In the genomic region with DNA sequence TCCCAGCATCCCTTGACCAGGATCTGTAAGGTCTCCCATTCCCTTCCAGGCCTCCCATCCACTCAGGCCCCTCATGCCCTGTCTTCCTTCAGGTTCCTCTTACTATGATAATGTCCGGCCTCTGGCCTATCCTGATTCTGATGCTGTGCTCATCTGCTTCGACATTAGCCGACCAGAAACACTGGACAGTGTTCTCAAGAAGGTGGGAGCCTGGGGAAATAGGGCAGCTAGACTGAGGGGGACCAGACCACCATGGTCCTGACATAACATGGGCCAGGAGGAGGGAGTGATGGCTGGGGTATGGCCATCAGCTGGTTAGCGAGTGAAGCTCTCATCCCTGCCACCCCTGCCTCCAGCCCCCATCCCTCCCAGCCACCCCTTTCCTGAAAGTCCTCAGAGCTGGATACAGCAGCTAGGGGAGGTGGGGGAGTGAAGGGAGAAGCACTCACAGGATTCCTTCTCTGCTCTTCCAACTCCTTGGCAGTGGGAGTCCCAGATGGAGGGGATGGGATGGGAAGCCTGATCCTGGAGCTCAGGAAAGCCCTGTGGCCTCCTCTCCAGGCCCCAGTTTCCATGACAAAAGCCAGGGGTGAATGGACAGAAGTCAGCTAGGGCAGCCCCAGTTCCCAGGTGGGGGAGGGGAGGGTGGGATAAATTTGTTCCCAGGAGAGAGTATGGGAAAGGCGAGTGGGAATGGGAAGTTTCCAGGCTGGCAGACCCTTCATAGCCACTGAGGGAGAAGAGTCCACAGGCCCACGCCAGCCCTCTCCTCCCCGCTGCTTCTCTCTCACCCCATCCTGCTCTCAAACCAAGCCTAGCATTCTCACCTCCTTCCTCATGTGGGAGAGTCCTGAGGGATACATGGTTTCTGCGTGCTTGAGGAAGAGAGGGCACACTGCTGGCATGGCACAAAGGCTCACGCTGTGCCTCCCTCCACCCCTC, we compare ENCODE assay signal across 25 cellular contexts. TPM values are rescaled to one million over a fixed set of nuclear protein-coding genes. Genes with fewer than 3 reads are reported as not detected.
A peak's percentile ranks its signal among the peaks of the same experiment; 100 is the strongest.
DNase-seq lines count a peak whose midpoint lies in the region; ATAC-seq and TF ChIP-seq lines count a peak whose summit lies in the region.
"Had no signal": no experiment of that assay in that cellular context is flagged by ENCODE, and none has a peak within 500 bp of the region (broad histone marks: within the 10 kb centered on the region; RNA-seq: fewer than 3 reads in every experiment).

No MANE protein-coding gene starts in this region.

- H3F3A ChIP-seq in GM23338 (replicated peaks; ENCODE audit: low read depth) = 0 out of 2 replicates have a peak, but pooled peaks cover 10% of the 10 kb centered on the region

- H3K36me3 ChIP-seq in GM23338 (ENCODE audit: insufficient read depth) = no peaks in the 10 kb centered on the region
- H3K36me3 ChIP-seq: left lung, neutrophil, thyroid gland had no signal

- H3K27me3 ChIP-seq in GM23338 (ENCODE audit: insufficient read depth) = no peaks in the 10 kb centered on the region
- H3K27me3 ChIP-seq: left lung, thyroid gland had no signal

- POLR2A ChIA-PET in activated CD4-positive, alpha-beta memory T cell treated with anti-CD3 and anti-CD28 coated beads for 36 hours (lab: Charles Lee) = interaction anchor here (0.9 kb wide), 1 partner anchor 10 kb away, joined by 3 read pairs; no protein-coding TSS in a partner anchor

- peak overlapping the region; percentile 39 for H3K4me3 ChIP-seq in GM23338
- H3K4me3 ChIP-seq in coronary artery = no peak overlapping the region
- H3K4me3 ChIP-seq: GM23248, left lung, thyroid gland had no signal

- no peak overlapping the region for H3K27ac ChIP-seq in GM23338 (ENCODE audit: low read depth)
- H3K27ac ChIP-seq in coronary artery = no peak overlapping the region
- H3K27ac ChIP-seq: GM23248, left lung, neutrophil, thyroid gland had no signal

- no peaks in the 10 kb centered on the region for H4K20me1 ChIP-seq in GM23338 (replicated peaks; ENCODE audit: insufficient read depth)

- intact Hi-C loops in activated CD4-positive, alpha-beta memory T cell treated with anti-CD3 and anti-CD28 coated beads for 36 hours (cut with micrococcal nuclease) = loop anchor here (10.0 kb wide), 1 partner anchor 97 kb away; a partner anchor contains a TSS

- H3K4me2 ChIP-seq in GM23338 = peak overlapping the region; percentile 93

- H3K27ac Mint-ChIP-seq in GM23338 = peak overlapping the region; percentile 47
- H3K27ac Mint-ChIP-seq in brain = peak overlapping the region in 2 of 5 experiments; percentile 74 to 90
- H3K27ac Mint-ChIP-seq in nephron progenitor cell = no peak overlapping the region
- H3K27ac Mint-ChIP-seq in activated CD4-positive, alpha-beta memory T cell treated with anti-CD3 and anti-CD28 coated beads for 36 hours = no peak overlapping the region

- CTCF ChIA-PET in activated CD4-positive, alpha-beta memory T cell treated with anti-CD3 and anti-CD28 coated beads for 36 hours (lab: Charles Lee) = no interaction called here

- no peak for TF ChIP-seq CTCF in GM23338 (conservative IDR thresholded peaks at IDR 0.05; ENCODE audit: low read depth in 2 of 2)
- TF ChIP-seq CTCF in brain (conservative IDR thresholded peaks at IDR 0.05) = no peak
- no peak for TF ChIP-seq CTCF in nephron progenitor cell (IDR thresholded peaks at IDR 0.05)
- TF ChIP-seq CTCF in coronary artery (IDR thresholded peaks at IDR 0.05) = no peak

- H3K79me2 ChIP-seq in GM23338 (replicated peaks; ENCODE audit: insufficient read depth) = peaks cover 14% of the 10 kb centered on the region; the same call in 1 of the 2 replicates

- H3K4me3 Mint-ChIP-seq in GM23338 (peak overlapping the region; percentile 46), brain (peak overlapping the region in 4 of 5 experiments; percentile 60 to 97 (median 90)), nephron progenitor cell (peak overlapping the region; percentile 65)
- H3K4me3 Mint-ChIP-seq in activated CD4-positive, alpha-beta memory T cell treated with anti-CD3 and anti-CD28 coated beads for 36 hours = no peak overlapping the region
- H3K4me3 Mint-ChIP-seq: CD14-positive monocyte had no signal

- DNase-seq in GM23338 (ENCODE audit: low spot score) (peak; percentile 74), nephron progenitor cell (no peak), coronary artery (ENCODE audit: low spot score) (no peak), EL (no peak)
- no peak for DNase-seq in activated CD4-positive, alpha-beta memory T cell treated with anti-CD3 and anti-CD28 coated beads for 36 hours
- DNase-seq: activated CD4-positive, alpha-beta T cell treated with anti-CD3 and anti-CD28 coated beads for 1 hour; activated CD8-positive, alpha-beta memory T cell treated with anti-CD3 and anti-CD28 coated beads for 24 hours; activated naive CD4-positive, alpha-beta T cell treated with anti-CD3 and anti-CD28 coated beads, Interleukin-2, amount 50 U/mL, for 16 hours; activated T-cell treated with anti-CD3 and anti-CD28 coated beads, Interleukin-2, amount 50 U/mL, for 4 hours; cerebellar nuclear complex; DMS153; GDM1; GM23248; left lung; NCI-H146; NCI-H69; small intestine; stimulated activated CD4-positive, alpha-beta T cell treated with anti-CD3 and anti-CD28 coated beads, Interleukin-2, amount 100 ng/mL, for 48 hours; stimulated activated naive CD8-positive, alpha-beta T cell treated with anti-CD3 and anti-CD28 coated beads, Interleukin-15, Interleukin-2, amounts not matched to agents 100 U/mL and 50 U/mL, for 24 hours; SW 1271 had no signal

- ATAC-seq in GM23338 = peak; percentile 52
- ATAC-seq: activated T-cell treated with anti-CD3 and anti-CD28 coated beads, Interleukin-2, amount 50 U/mL, for 4 hours; esophagus mucosa; left lung; stimulated activated naive CD8-positive, alpha-beta T cell treated with anti-CD3 and anti-CD28 coated beads, Interleukin-15, Interleukin-2, amounts not matched to agents 100 U/mL and 50 U/mL, for 24 hours had no signal

- H3K36me3 Mint-ChIP-seq in GM23338 (ENCODE audit: low read depth) (peaks cover 21% of the 10 kb centered on the region), brain (peaks cover 6% of the 10 kb centered on the region), nephron progenitor cell (ENCODE audit: low read depth) (no peaks in the 10 kb centered on the region)
- no peaks in the 10 kb centered on the region for H3K36me3 Mint-ChIP-seq in activated CD4-positive, alpha-beta memory T cell treated with anti-CD3 and anti-CD28 coated beads for 36 hours

- H2AFZ ChIP-seq in GM23338 = no peak overlapping the region
- H2AFZ ChIP-seq: GM23248 had no signal

- peaks cover 21% of the 10 kb centered on the region for H3K27me3 Mint-ChIP-seq in GM23338 (ENCODE audit: insufficient read depth, low read depth, poor library complexity)
- H3K27me3 Mint-ChIP-seq in brain = no peaks in the 10 kb centered on the region
- H3K27me3 Mint-ChIP-seq in nephron progenitor cell (ENCODE audit: low read depth, poor library complexity) = no peaks in the 10 kb centered on the region
- H3K27me3 Mint-ChIP-seq in activated CD4-positive, alpha-beta memory T cell treated with anti-CD3 and anti-CD28 coated beads for 36 hours = no peaks in the 10 kb centered on the region

- H3K4me1 ChIP-seq in GM23338 (ENCODE audit: insufficient read depth) = peaks cover 36% of the 10 kb centered on the region

- no peaks in the 10 kb centered on the region for H3K9me3 Mint-ChIP-seq in GM23338
- peaks cover 0 to 3% (median 0%) of the 10 kb centered on the region in 5 experiments for H3K9me3 Mint-ChIP-seq in brain
- no peaks in the 10 kb centered on the region for H3K9me3 Mint-ChIP-seq in nephron progenitor cell
- no peaks in the 10 kb centered on the region for H3K9me3 Mint-ChIP-seq in activated CD4-positive, alpha-beta memory T cell treated with anti-CD3 and anti-CD28 coated beads for 36 hours
- H3K9me3 Mint-ChIP-seq: activated T-cell treated with anti-CD3 and anti-CD28 coated beads, Interleukin-2, amount 50 U/mL, for 4 hours had no signal

- H3K9me2 ChIP-seq in GM23338 (ENCODE audit: insufficient read depth) = no peaks in the 10 kb centered on the region

- H3K4me1 Mint-ChIP-seq in GM23338 (peaks cover 36% of the 10 kb centered on the region), brain (peaks cover 43% of the 10 kb centered on the region), nephron progenitor cell (peaks cover 61% of the 10 kb centered on the region)
- H3K4me1 Mint-ChIP-seq in activated CD4-positive, alpha-beta memory T cell treated with anti-CD3 and anti-CD28 coated beads for 36 hours (ENCODE audit: low read depth) = peaks cover 8% of the 10 kb centered on the region

RNA-seq across cellular contexts. Expression of a gene that starts 2.3 kb away (rescaled TPM):
- total RNA-seq in GM23338 (2014; rRNA removed; shearing (Covaris generic)) = 20.8 and 22.9 TPM in 2 replicates
- polyA plus RNA-seq in GM23338 (2016; fragmentation: Nextera tagmentation; extraction: Ambion mirVana) (18.5 and 20.4 TPM in 2 replicates), brain (ENCODE audit: insufficient read depth, low read depth, low replicate concordance) (30.3 TPM)
- total RNA-seq in activated CD4-positive, alpha-beta memory T cell treated with anti-CD3 and anti-CD28 coated beads for 36 hours = under 1 TPM in 1 of 2 experiments, not detected in 1; 0.07 TPM
- polyA plus RNA-seq: CD14-positive monocyte had no signal

RNA-seq across cellular contexts. Expression of a gene that starts 5.2 kb away (rescaled TPM):
- 227 and 300 TPM in 2 replicates for total RNA-seq in GM23338 (2014; rRNA removed; shearing (Covaris generic))
- polyA plus RNA-seq in GM23338 (2016; fragmentation: Nextera tagmentation; extraction: Ambion mirVana) (233 and 267 TPM in 2 replicates), brain (ENCODE audit: insufficient read depth, low read depth, low replicate concordance) (594 TPM)
- 10 to 100 TPM; 45.3 to 49.6 TPM for total RNA-seq in activated CD4-positive, alpha-beta memory T cell treated with anti-CD3 and anti-CD28 coated beads for 36 hours

RNA-seq across cellular contexts. Expression of a gene that starts 20.8 kb away (rescaled TPM):
- 2.3 and 3.3 TPM in 2 replicates for total RNA-seq in GM23338 (2014; rRNA removed; shearing (Covaris generic))
- polyA plus RNA-seq in GM23338 (2016; fragmentation: Nextera tagmentation; extraction: Ambion mirVana) = 1.5 and 1.8 TPM in 2 replicates
- 15.5 TPM for polyA plus RNA-seq in brain (ENCODE audit: insufficient read depth, low read depth, low replicate concordance)
- 10 to 100 TPM; 66.0 to 68.6 TPM for total RNA-seq in activated CD4-positive, alpha-beta memory T cell treated with anti-CD3 and anti-CD28 coated beads for 36 hours

RNA-seq across cellular contexts. Expression of a gene that starts 29.1 kb away (rescaled TPM):
- 1,307 and 1,784 TPM in 2 replicates for total RNA-seq in GM23338 (2014; rRNA removed; shearing (Covaris generic))
- 2,722 and 2,793 TPM in 2 replicates for polyA plus RNA-seq in GM23338 (2016; fragmentation: Nextera tagmentation; extraction: Ambion mirVana)
- polyA plus RNA-seq in brain (ENCODE audit: insufficient read depth, low read depth, low replicate concordance) = 3,023 TPM
- total RNA-seq in activated CD4-positive, alpha-beta memory T cell treated with anti-CD3 and anti-CD28 coated beads for 36 hours = 1,000 to 10,000 TPM; 1,552 to 1,589 TPM

RNA-seq across cellular contexts. Expression of a gene that starts 47.0 kb away (rescaled TPM):
- total RNA-seq in GM23338 (2014; rRNA removed; shearing (Covaris generic)) = 11.1 and 11.9 TPM in 2 replicates
- polyA plus RNA-seq in GM23338 (2016; fragmentation: Nextera tagmentation; extraction: Ambion mirVana) (6.1 and 6.9 TPM in 2 replicates), brain (ENCODE audit: insufficient read depth, low read depth, low replicate concordance) (16.7 TPM)
- total RNA-seq in activated CD4-positive, alpha-beta memory T cell treated with anti-CD3 and anti-CD28 coated beads for 36 hours = 10 to 100 TPM in 1 of 2 experiments, 1 to 10 TPM in 1; 10.0 to 11.5 TPM

Comparison
In these comparisons a context has a peak if more than half of its experiments do, and no peak if none do; other contexts are left out.
1. RNA of a gene that starts 2.3 kb away (total RNA-seq): 20.8 to 22.9 TPM in GM23338; 0.07 TPM in activated CD4-positive, alpha-beta memory T cell treated with anti-CD3 and anti-CD28 coated beads for 36 hours; every median in the first group is over 10 times any median in the second.
2. RNA of a gene that starts 20.8 kb away (total RNA-seq): 66.0 to 68.6 TPM in activated CD4-positive, alpha-beta memory T cell treated with anti-CD3 and anti-CD28 coated beads for 36 hours; 2.3 to 3.3 TPM in GM23338; every median in the first group is over 10 times any median in the second.